Comparison of ENCODE assay signal across 10 cellular contexts in the genomic region with DNA sequence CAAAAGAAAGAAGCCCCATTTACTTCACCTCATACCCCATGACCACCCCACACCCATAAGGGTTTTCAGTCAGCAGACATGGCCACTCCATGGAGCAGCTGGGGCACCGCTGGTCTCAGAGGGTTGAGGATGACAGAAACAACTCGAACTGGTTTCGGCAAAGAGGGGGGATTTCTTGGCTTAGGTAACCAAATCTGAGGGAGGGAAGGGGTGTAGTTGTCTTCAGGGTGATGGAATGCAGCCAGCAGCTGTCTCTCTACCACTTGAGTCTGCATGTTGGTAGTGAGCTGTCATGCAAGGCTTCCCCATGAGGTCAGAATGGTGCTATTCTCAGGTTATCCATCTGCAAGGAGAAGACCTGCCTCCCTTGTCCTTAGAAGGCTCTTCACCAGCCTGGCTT. TPM values are rescaled to one million over a fixed set of nuclear protein-coding genes. Genes with fewer than 3 reads are reported as not detected.
"Had no signal": no experiment of that assay in that cellular context is flagged by ENCODE, and none has a peak within 500 bp of the region (broad histone marks: within the 10 kb centered on the region; RNA-seq: fewer than 3 reads in every experiment).

No MANE protein-coding gene starts in this region.

- H3K36me3 ChIP-seq: HAP-1 had no signal

- H3K4me1 ChIP-seq: HAP-1 had no signal

- ATAC-seq: GM23338, HCT116 had no signal

- DNase-seq: GM23248, GOT3, H7, H9, HCEC 1CT, HFFc6 had no signal

- H3K27ac ChIP-seq: GM23248 had no signal

- H3K4me3 ChIP-seq: GM23248, GM23338, HAP-1 had no signal

- H3K9me3 ChIP-seq: HAP-1 had no signal

RNA-seq across cellular contexts. Expression of a gene that starts 55.5 kb away (rescaled TPM):
- total RNA-seq: GM23338, H1, H7, H9, HFFc6 had no signal

RNA-seq across cellular contexts. Expression of a gene that starts 55.5 kb away (rescaled TPM):
- total RNA-seq: GM23248, GM23338, H1, H7, H9, HFFc6 had no signal
